In the genomic region with DNA sequence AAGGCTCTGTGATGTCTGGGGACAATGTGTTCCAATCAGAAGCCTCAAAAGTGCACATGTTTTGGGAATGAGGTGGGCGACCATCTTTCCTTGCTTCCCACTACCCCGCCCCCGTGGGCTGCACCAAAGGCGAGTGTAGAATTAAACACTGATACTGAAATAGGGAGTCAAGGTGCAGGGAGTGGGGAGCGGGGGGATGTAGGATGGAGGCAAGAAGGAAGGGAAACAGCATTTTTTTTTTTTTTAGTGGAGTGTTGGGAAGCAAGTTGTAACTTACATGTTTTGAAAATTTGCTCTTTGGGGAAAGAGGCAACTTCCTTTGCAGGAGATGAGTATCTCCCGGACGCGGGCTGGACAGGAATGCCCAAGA, we compare ENCODE assay signal across 15 cellular contexts. TPM values are rescaled to one million over a fixed set of nuclear protein-coding genes. Genes with fewer than 3 reads are reported as not detected.
DNase-seq lines count a peak whose midpoint lies in the region; TF ChIP-seq lines count a peak whose summit lies in the region.
"Had no signal": no experiment of that assay in that cellular context is flagged by ENCODE, and none has a peak within 500 bp of the region (broad histone marks: within the 10 kb centered on the region; RNA-seq: fewer than 3 reads in every experiment).

No MANE protein-coding gene starts in this region.

- H3K4me3 ChIP-seq in iPS-15b (ENCODE audit: low read depth, low read length) (peak overlapping the region; percentile 55), sigmoid colon (peak overlapping the region; percentile 14 to 39 (median 32))

- H3K79me2 ChIP-seq in H9 (ENCODE audit: insufficient read depth, low read length): no peaks in the 10 kb centered on the region

- no peaks in the 10 kb centered on the region; a peak in 1 of 7 replicates for H3K36me3 Mint-ChIP-seq in H9 (ENCODE audit: insufficient read depth in 1 of 3, low read depth in 3 of 3)

- H3K27ac Mint-ChIP-seq in H9: no peak overlapping the region
- H3K27ac Mint-ChIP-seq: T-helper 1 cell treated with Interleukin-12 subunit alpha and Interleukin-12 subunit beta and Interleukin-4 antibody, amounts not matched to agents 30 μg/mL and 1 μg/mL, for 36 hours had no signal

- H2AK5ac ChIP-seq in H9 (ENCODE audit: insufficient read length, low read length): no peak overlapping the region

- H3K9me3 ChIP-seq in H9 (ENCODE audit: control insufficient read depth, low read depth, low read length): no peaks in the 10 kb centered on the region
- no peaks in the 10 kb centered on the region for H3K9me3 ChIP-seq in iPS-15b (ENCODE audit: control insufficient read depth, insufficient read depth, low read length)
- no peaks in the 10 kb centered on the region for H3K9me3 ChIP-seq in sigmoid colon
- H3K9me3 ChIP-seq: Peyer's patch had no signal

- DNase-seq in H9 (no peak), SK-N-DZ (ENCODE audit: low spot score) (peak; percentile 21), sigmoid colon (no peak), NCI-H187 (lab: John Stamatoyannopoulos, UW) (no peak), NCI-H2227 treated with DMSO at 0.1 percent for 48 hours (lab: John Stamatoyannopoulos, UW) (no peak), NAMALWA (ENCODE audit: low spot score) (no peak)
- DNase-seq: activated T-cell treated with anti-CD3 and anti-CD28 coated beads for 4 hours; midbrain; Peyer's patch; stimulated activated CD4-positive, alpha-beta T cell treated with anti-CD3 and anti-CD28 coated beads, Interleukin-1b, Interleukin-23, amount 100 ng/mL, for 48 hours; stimulated activated CD8-positive, alpha-beta memory T cell treated with anti-CD3 and anti-CD28 coated beads, Interleukin-4, amount 100 ng/mL, for 48 hours had no signal

- WGBS in H9 (ENCODE audit: extremely low coverage, insufficient read length, low lambda C conversion rate): no CpG with 5 or more reads among the region's 8 CpGs
- WGBS in sigmoid colon, 2 donors: 9% methylated on average over 8 of the region's 8 CpGs

- H3K56ac ChIP-seq in H9 (ENCODE audit: insufficient read length, low read depth, low read length): no peak overlapping the region

- H2BK15ac ChIP-seq in H9 (ENCODE audit: low read depth, low read length): no peak overlapping the region

- peaks cover 75% of the 10 kb centered on the region for H3K27me3 ChIP-seq in H9 (ENCODE audit: insufficient read depth, low read length)
- peaks cover 81% of the 10 kb centered on the region for H3K27me3 ChIP-seq in iPS-15b (ENCODE audit: control insufficient read depth, insufficient read depth, low read length)
- H3K27me3 ChIP-seq in sigmoid colon: peaks cover 57 to 92% (median 76%) of the 10 kb centered on the region in 3 donors

- no peak overlapping the region for H3T11ph ChIP-seq in H9 (ENCODE audit: low read length)

- no peak overlapping the region for H3K9ac ChIP-seq in H9 (ENCODE audit: extremely low read depth, insufficient read length, low read length)
- H3K9ac ChIP-seq in iPS-15b (ENCODE audit: low read depth, low read length): no peak overlapping the region

- no peak overlapping the region for H3K4ac ChIP-seq in H9 (ENCODE audit: low read depth, low read length)

- H3K36me3 ChIP-seq in iPS-15b (ENCODE audit: control insufficient read depth, insufficient read depth, low read length): no peaks in the 10 kb centered on the region
- no peaks in the 10 kb centered on the region for H3K36me3 ChIP-seq in sigmoid colon
- H3K36me3 ChIP-seq: Peyer's patch had no signal

- no peak overlapping the region for H4K8ac ChIP-seq in H9 (replicated peaks; ENCODE audit: insufficient read length, low read depth, low read length)

- H4K91ac ChIP-seq in H9 (ENCODE audit: insufficient read length, low read depth, low read length): no peak overlapping the region

- no peak overlapping the region for H3K14ac ChIP-seq in H9 (ENCODE audit: insufficient read depth, low read length)

- intact Hi-C loops in sigmoid colon (cut with DNase I): loop anchor here (10.0 kb wide), 1 partner anchor 610 kb away; no protein-coding TSS in a partner anchor

- no peak for TF ChIP-seq POLR2A in sigmoid colon (IDR thresholded peaks at IDR 0.05)

- 0 out of 2 replicates have a peak, but pooled peaks cover 2% of the 10 kb centered on the region for H3K4me1 ChIP-seq in H9 (ENCODE audit: insufficient read depth, low read length)
- peaks cover 15% of the 10 kb centered on the region for H3K4me1 ChIP-seq in iPS-15b (ENCODE audit: control insufficient read depth, insufficient read depth, low read length)
- peaks cover 0 to 54% (median 47%) of the 10 kb centered on the region in 4 donors for H3K4me1 ChIP-seq in sigmoid colon

- no peak overlapping the region for H3K18ac ChIP-seq in H9 (ENCODE audit: insufficient read length, low read depth, low read length)

- peaks cover 13% of the 10 kb centered on the region for H3K23me2 ChIP-seq in H9 (ENCODE audit: insufficient read length, low read depth, low read length, poor library complexity, severe bottlenecking)

- H2BK12ac ChIP-seq in H9 (ENCODE audit: insufficient read length, low read depth, low read length): no peak overlapping the region

- H2BK5ac ChIP-seq in H9 (ENCODE audit: insufficient read length, low read length): no peak overlapping the region

- no peak for TF ChIP-seq EP300 in sigmoid colon (IDR thresholded peaks at IDR 0.05)

- no peak overlapping the region for H3K23ac ChIP-seq in H9 (ENCODE audit: insufficient read length, low read depth, low read length)

- H3K9me3 Mint-ChIP-seq in H9: peaks cover 5 to 12% of the 10 kb centered on the region in 2 experiments; a peak in 4 of 5 replicates
- H3K9me3 Mint-ChIP-seq: T-helper 1 cell treated with Interleukin-12 subunit alpha and Interleukin-12 subunit beta and Interleukin-4 antibody, amounts not matched to agents 30 μg/mL and 1 μg/mL, for 36 hours had no signal

- H2AFZ ChIP-seq in H9 (ENCODE audit: low read length): no peak overlapping the region

- H4K5ac ChIP-seq in H9 (ENCODE audit: insufficient read length, low read depth, low read length): no peak overlapping the region

- H4K20me1 ChIP-seq in H9 (ENCODE audit: control insufficient read depth, insufficient read depth, insufficient read length): no peaks in the 10 kb centered on the region

- no peaks in the 10 kb centered on the region for H3K79me1 ChIP-seq in H9 (ENCODE audit: insufficient read depth, low read depth, low read length, poor library complexity, severe bottlenecking)

- H3K27ac ChIP-seq in H9 (ENCODE audit: insufficient read length, low read depth, low read length) (no peak overlapping the region), sigmoid colon (no peak overlapping the region)
- H3K27ac ChIP-seq: Peyer's patch had no signal

- H3K27me3 Mint-ChIP-seq in H9 (ENCODE audit: low read depth): peaks cover 98% of the 10 kb centered on the region

- H3K4me1 Mint-ChIP-seq in H9: peaks cover 62 to 67% of the 10 kb centered on the region in 2 experiments

- no peak overlapping the region for H2BK120ac ChIP-seq in H9 (ENCODE audit: low read depth, low read length, poor library complexity, severe bottlenecking)

- no peak overlapping the region for H2BK20ac ChIP-seq in H9 (ENCODE audit: low read depth, low read length, poor library complexity, severe bottlenecking)

- H3K4me3 Mint-ChIP-seq in H9: peak overlapping the region; percentile 58 to 79
- H3K4me3 Mint-ChIP-seq: T-helper 1 cell treated with Interleukin-12 subunit alpha and Interleukin-12 subunit beta and Interleukin-4 antibody, amounts not matched to agents 30 μg/mL and 1 μg/mL, for 36 hours had no signal

- peak overlapping the region; percentile 60 for H3K4me2 ChIP-seq in H9 (ENCODE audit: insufficient read depth, insufficient read length, low read length)

- no peak for TF ChIP-seq CTCF in H9 (conservative IDR thresholded peaks at IDR 0.05)
- no peak for TF ChIP-seq CTCF in sigmoid colon (IDR thresholded peaks at IDR 0.05)

RNA-seq across cellular contexts. Expression of gene DLX5, which starts 0.5 kb away (rescaled TPM):
- total RNA-seq in H9 (2021): 0.22 TPM in 1 of 2 replicates, not detected in the other
- 2.2 and 2.7 TPM in 2 replicates for polyA plus RNA-seq in SK-N-DZ (2014; cell fraction: cytosol; rRNA removed)
- 0.44 and 1.1 TPM in 2 replicates for polyA plus RNA-seq in SK-N-DZ (2014; cell fraction: nucleus; rRNA removed)
- total RNA-seq in sigmoid colon: under 1 TPM in 2 of 4 donors, not detected in 2; 0.41 to 0.71 TPM
- under 1 TPM in 1 of 3 donors, not detected in 2; 0.10 TPM for polyA plus RNA-seq in sigmoid colon
- total RNA-seq: G401, Peyer's patch had no signal

RNA-seq across cellular contexts. Expression of gene DLX6, which starts 19.8 kb away (rescaled TPM):
- 0.24 TPM in 1 of 2 replicates, not detected in the other for total RNA-seq in H9 (2021)
- 9.4 and 10.2 TPM in 2 replicates for polyA plus RNA-seq in SK-N-DZ (2014; cell fraction: cytosol; rRNA removed)
- 17.9 and 25.1 TPM in 2 replicates for polyA plus RNA-seq in SK-N-DZ (2014; cell fraction: nucleus; rRNA removed)
- total RNA-seq in sigmoid colon: under 1 TPM in 2 of 4 donors, not detected in 2; 0.14 to 0.16 TPM
- polyA plus RNA-seq in sigmoid colon: under 1 TPM in 1 of 3 donors, not detected in 2; 0.09 TPM
- total RNA-seq: G401, Peyer's patch had no signal
- polyA plus RNA-seq: adipose tissue had no signal
